ENCODE assay signal across 10 cellular contexts in the genomic region with DNA sequence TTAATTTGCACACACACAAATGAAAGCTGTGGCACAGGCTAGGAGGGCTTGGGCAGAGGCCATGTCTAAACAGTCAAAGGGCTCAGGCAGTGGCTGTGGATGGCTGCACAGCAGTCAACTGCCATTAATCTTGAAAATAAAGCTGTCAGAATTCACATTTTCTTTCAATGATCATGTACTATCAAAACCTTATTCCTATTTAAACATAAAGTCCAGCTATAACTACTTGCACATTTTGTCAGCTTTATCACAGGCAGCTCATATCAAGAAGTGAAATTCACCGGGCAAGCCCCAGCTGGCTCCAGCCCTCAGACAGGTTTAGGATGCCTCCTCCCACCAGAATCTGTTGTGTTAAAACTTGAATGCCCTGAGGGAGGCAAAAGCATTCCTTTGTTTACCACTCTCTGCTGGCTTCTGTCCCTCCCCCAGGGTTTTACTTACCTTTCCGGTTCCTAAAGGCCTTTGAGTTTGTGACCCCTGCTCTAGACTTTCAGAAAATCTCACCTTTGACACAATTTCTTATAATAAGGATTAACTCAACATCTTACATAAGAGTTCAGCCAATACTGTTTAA. TPM values are rescaled to one million over a fixed set of nuclear protein-coding genes. Genes with fewer than 3 reads are reported as not detected.
DNase-seq lines count a peak whose midpoint lies in the region; ATAC-seq, FAIRE-seq and TF ChIP-seq lines count a peak whose summit lies in the region.
"Had no signal": no experiment of that assay in that cellular context is flagged by ENCODE, and none has a peak within 500 bp of the region (broad histone marks: within the 10 kb centered on the region; RNA-seq: fewer than 3 reads in every experiment).

No MANE protein-coding gene starts in this region.

- no peak overlapping the region for H2AFZ ChIP-seq in GM12878 (ENCODE audit: control insufficient read depth, low read depth, low read length)

- SMC1A ChIA-PET in GM12878 (lab: Charles Lee; ENCODE audit: uncharacterized antibody, unreplicated experiment): interaction anchor here (1.0 to 2.8 kb wide), 5 partner anchors 8 to 130 kb away, joined by 3 to 13 read pairs (median 4); no protein-coding TSS in a partner anchor

- no peak for TF ChIP-seq POLR2A in GM12878 (IDR thresholded peaks at IDR 0.05; ENCODE audit: low read depth, low read length)

- H3K9me3 Mint-ChIP-seq in mesothelial cell of epicardium: peaks cover 4% of the 10 kb centered on the region

- ATAC-seq in HG03066 (IDR thresholded peaks at IDR 0.05; ENCODE audit: low read depth, unreplicated experiment) (peak; percentile 46), GM12878 (peak; percentile 72), GM18517 (IDR thresholded peaks at IDR 0.05; ENCODE audit: unreplicated experiment) (no peak)

- TF ChIP-seq RAD21 in GM12878 (IDR thresholded peaks at IDR 0.05; ENCODE audit: insufficient read depth, low read depth, low read length): no peak

- H3K4me2 ChIP-seq in GM12878 (ENCODE audit: control insufficient read depth, insufficient read depth): no peak overlapping the region

- H3K4me1 Mint-ChIP-seq in mesothelial cell of epicardium: peaks cover 54% of the 10 kb centered on the region

- H4K20me1 ChIP-seq in GM12878 (ENCODE audit: control insufficient read depth, insufficient read depth): no peaks in the 10 kb centered on the region

- no peak for FAIRE-seq in GM12878 (lab: Jason Lieb, UNC)

- H3K27me3 Mint-ChIP-seq in mesothelial cell of epicardium (ENCODE audit: low read depth): no peaks in the 10 kb centered on the region

- no peak for TF ChIP-seq EP300 in GM12878 (IDR thresholded peaks at IDR 0.05; ENCODE audit: borderline replicate concordance in 1 of 2, control insufficient read depth in 1 of 2, low read depth in 2 of 2, low read length in 2 of 2)

- peak overlapping the region; percentile 52 for H3K27ac Mint-ChIP-seq in mesothelial cell of epicardium

- DNase-seq in GM12865 (ENCODE audit: low read depth) (peak; percentile 35), GM12878 (ENCODE audit: low read depth, low spot score) (no peak), mesothelial cell of epicardium (ENCODE audit: low spot score in 2 of 2, unreplicated experiment in 2 of 2) (no peak), T-helper 2 cell (no peak)
- DNase-seq in stimulated activated naive CD4-positive, alpha-beta T cell treated with Interleukin-2 at 50 U/mL for 16 hours (lab: John Stamatoyannopoulos, UW): no peak
- DNase-seq in activated CD8-positive, alpha-beta memory T cell treated with anti-CD3 and anti-CD28 coated beads, Interleukin-2, amount 50 U/mL, for 4 hours: no peak
- DNase-seq: activated T-cell treated with anti-CD3 and anti-CD28 coated beads, Interleukin-2, amount 50 U/mL, for 1 hour; COR-L47 had no signal

- no peak overlapping the region for H3K4me3 ChIP-seq in GM12865 (ENCODE audit: low read depth, low read length)
- no peak overlapping the region for H3K4me3 ChIP-seq in GM12878

- no peaks in the 10 kb centered on the region for H3K79me2 ChIP-seq in GM12878 (ENCODE audit: control insufficient read depth, insufficient read depth, low read length)

- intact Hi-C loops in GM12878 (cut with micrococcal nuclease; ENCODE audit: unreplicated experiment): no loop called here

- BruUV-seq in GM12878 (replicated peaks; lab: Mats Ljungman, UMichigan): no TSS peak

- no peaks in the 10 kb centered on the region for H3K27me3 ChIP-seq in GM12878 (replicated peaks in 1 of 2; ENCODE audit: control insufficient read depth in 2 of 2, insufficient read depth in 2 of 2, low read length in 1 of 2)

- POLR2A ChIA-PET in GM12878 (lab: Charles Lee): no interaction called here

- H3K4me1 ChIP-seq in GM12878 (ENCODE audit: control insufficient read depth, insufficient read depth, low read length): no peaks in the 10 kb centered on the region

- 43% methylated on average over 2 of the region's 2 CpGs for WGBS in GM12878 (ENCODE audit: insufficient coverage, insufficient replicate concordance, low lambda C conversion rate, missing lambda C conversion rate)

- CTCF ChIA-PET in GM12878 (lab: Yijun Ruan, JAX): interaction anchor here (0.5 to 2.4 kb wide), 5 partner anchors 30 to 1646 kb away, joined by 3 to 6 read pairs (median 4); no protein-coding TSS in a partner anchor

- no peaks in the 10 kb centered on the region for H3K9me3 ChIP-seq in GM12878 (replicated peaks; ENCODE audit: control insufficient read depth, insufficient read depth, low read length)

- H3K9ac ChIP-seq in GM12878 (ENCODE audit: control insufficient read depth, insufficient read depth, low read length): no peak overlapping the region

- TF ChIP-seq CTCF in GM12865 (IDR thresholded peaks at IDR 0.05; ENCODE audit: insufficient read depth, low read depth, low read length, missing control alignments) (no peak), GM12878 (IDR thresholded peaks at IDR 0.05 in 2 of 3, conservative IDR thresholded peaks at IDR 0.05 in 1 of 3; ENCODE audit: control insufficient read depth in 2 of 3, extremely low read depth in 1 of 3, insufficient read depth in 1 of 3, low read depth in 3 of 3, low read length in 3 of 3) (no peak), mesothelial cell of epicardium (IDR thresholded peaks at IDR 0.05; ENCODE audit: unreplicated experiment) (no peak)

- H3K27ac ChIP-seq in GM12878 (ENCODE audit: control insufficient read depth, insufficient read depth): no peak overlapping the region

- in situ Hi-C loops in GM12878 (cut with MboI): no loop called here

- H3K4me3 Mint-ChIP-seq in mesothelial cell of epicardium: no peak overlapping the region

- RAD21 ChIA-PET in GM12878 (lab: Charles Lee; ENCODE audit: unreplicated experiment): interaction anchor here (1.0 kb wide), 1 partner anchor 131 kb away, joined by 3 read pairs; no protein-coding TSS in a partner anchor

- no peaks in the 10 kb centered on the region for H3K36me3 Mint-ChIP-seq in mesothelial cell of epicardium

- H3K36me3 ChIP-seq in GM12878 (ENCODE audit: control insufficient read depth in 2 of 2, insufficient read depth in 2 of 2, low read length in 1 of 2): no peaks in the 10 kb centered on the region

TF ChIP-seq in GM12878, 131 proteins besides CTCF, POLR2A, EP300 and RAD21 (continues in another document):
- TF ChIP-seq ETV6 (conservative IDR thresholded peaks at IDR 0.05 in 1 of 2, IDR thresholded peaks at IDR 0.05 in 1 of 2; ENCODE audit: borderline replicate concordance in 1 of 2, low read depth in 1 of 2): no peak
- no peak for TF ChIP-seq YY1 (IDR thresholded peaks at IDR 0.05; ENCODE audit: low read depth, low read length)
- TF ChIP-seq SMARCA5 (IDR thresholded peaks at IDR 0.05): no peak
- TF ChIP-seq RAD51 (IDR thresholded peaks at IDR 0.05): no peak
- TF ChIP-seq, protein P1, sequence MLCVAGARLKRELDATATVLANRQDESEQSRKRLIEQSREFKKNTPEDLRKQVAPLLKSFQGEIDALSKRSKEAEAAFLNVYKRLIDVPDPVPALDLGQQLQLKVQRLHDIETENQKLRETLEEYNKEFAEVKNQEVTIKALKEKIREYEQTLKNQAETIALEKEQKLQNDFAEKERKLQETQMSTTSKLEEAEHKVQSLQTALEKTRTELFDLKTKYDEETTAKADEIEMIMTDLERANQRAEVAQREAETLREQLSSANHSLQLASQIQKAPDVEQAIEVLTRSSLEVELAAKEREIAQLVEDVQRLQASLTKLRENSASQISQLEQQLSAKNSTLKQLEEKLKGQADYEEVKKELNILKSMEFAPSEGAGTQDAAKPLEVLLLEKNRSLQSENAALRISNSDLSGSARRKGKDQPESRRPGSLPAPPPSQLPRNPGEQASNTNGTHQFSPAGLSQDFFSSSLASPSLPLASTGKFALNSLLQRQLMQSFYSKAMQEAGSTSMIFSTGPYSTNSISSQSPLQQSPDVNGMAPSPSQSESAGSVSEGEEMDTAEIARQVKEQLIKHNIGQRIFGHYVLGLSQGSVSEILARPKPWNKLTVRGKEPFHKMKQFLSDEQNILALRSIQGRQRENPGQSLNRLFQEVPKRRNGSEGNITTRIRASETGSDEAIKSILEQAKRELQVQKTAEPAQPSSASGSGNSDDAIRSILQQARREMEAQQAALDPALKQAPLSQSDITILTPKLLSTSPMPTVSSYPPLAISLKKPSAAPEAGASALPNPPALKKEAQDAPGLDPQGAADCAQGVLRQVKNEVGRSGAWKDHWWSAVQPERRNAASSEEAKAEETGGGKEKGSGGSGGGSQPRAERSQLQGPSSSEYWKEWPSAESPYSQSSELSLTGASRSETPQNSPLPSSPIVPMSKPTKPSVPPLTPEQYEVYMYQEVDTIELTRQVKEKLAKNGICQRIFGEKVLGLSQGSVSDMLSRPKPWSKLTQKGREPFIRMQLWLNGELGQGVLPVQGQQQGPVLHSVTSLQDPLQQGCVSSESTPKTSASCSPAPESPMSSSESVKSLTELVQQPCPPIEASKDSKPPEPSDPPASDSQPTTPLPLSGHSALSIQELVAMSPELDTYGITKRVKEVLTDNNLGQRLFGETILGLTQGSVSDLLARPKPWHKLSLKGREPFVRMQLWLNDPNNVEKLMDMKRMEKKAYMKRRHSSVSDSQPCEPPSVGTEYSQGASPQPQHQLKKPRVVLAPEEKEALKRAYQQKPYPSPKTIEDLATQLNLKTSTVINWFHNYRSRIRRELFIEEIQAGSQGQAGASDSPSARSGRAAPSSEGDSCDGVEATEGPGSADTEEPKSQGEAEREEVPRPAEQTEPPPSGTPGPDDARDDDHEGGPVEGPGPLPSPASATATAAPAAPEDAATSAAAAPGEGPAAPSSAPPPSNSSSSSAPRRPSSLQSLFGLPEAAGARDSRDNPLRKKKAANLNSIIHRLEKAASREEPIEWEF (IDR thresholded peaks at IDR 0.05; ENCODE audit: insufficient replicate concordance, low read depth, low read length): no peak

RNA-seq across cellular contexts. Expression of a gene that starts 54.9 kb away (rescaled TPM):
- total RNA-seq in GM12878 (2013; cell fraction: nucleolus; rRNA removed): 31.9 and 35.1 TPM in 2 replicates
- total RNA-seq in GM12878 (2014; rRNA removed) (7.9 and 9.1 TPM in 2 replicates), GM12878 (2014; rRNA removed; fragmentation: Illumina TruSeq; extraction: Trizol) (7.0 and 7.5 TPM in 2 replicates), GM12878 (2021) (8.1 and 8.2 TPM in 2 replicates), mesothelial cell of epicardium (12.0 to 15.0 TPM (median 14.0 TPM) in 3 replicates)
- polyA plus RNA-seq in GM12878 (2011; ENCODE audit: low read depth): 1.9 TPM
- polyA plus RNA-seq in GM12878 (2011; rRNA removed) (21.5 and 26.9 TPM in 2 replicates), GM12878 (2014; fragmentation: Illumina TruSeq; extraction: Trizol) (8.8 and 10.1 TPM in 2 replicates), GM12878 (2014; fragmentation: Nextera tagmentation; extraction: Ambion mirVana) (1 to 10 TPM; 1.9 to 2.7 TPM), GM12878 (2014; rRNA removed) (5.3 and 5.9 TPM in 2 replicates), GM12878 (2016; fragmentation: Nextera tagmentation; extraction: Ambion mirVana) (1 to 10 TPM; 8.6 to 9.0 TPM)
- 11.3 and 11.6 TPM in 2 replicates for polyA plus RNA-seq in GM12878 (2011; cell fraction: cytosol; rRNA removed)
- 18.2 and 18.7 TPM in 2 replicates for polyA plus RNA-seq in GM12878 (2011; cell fraction: nucleus; rRNA removed)
- 2.0 and 3.6 TPM in 2 replicates for polyA plus RNA-seq in GM12878 (2012)
- polyA minus RNA-seq in GM12878 (2011; rRNA and poly(A)+ RNA removed): 9.3 and 9.9 TPM in 2 replicates
- 4.4 and 6.7 TPM in 2 replicates for polyA minus RNA-seq in GM12878 (2011; cell fraction: cytosol; rRNA and poly(A)+ RNA removed)
- 15.0 and 22.2 TPM in 2 replicates for polyA minus RNA-seq in GM12878 (2011; cell fraction: nucleus; rRNA and poly(A)+ RNA removed)
